ENCODE assay signal across 8 cellular contexts in genomic region chr4:104494161-104494560, GRCh38. TPM values are rescaled to one million over a fixed set of nuclear protein-coding genes. Genes with fewer than 3 reads are reported as not detected.
DNase-seq lines count a peak whose midpoint lies in the region; ATAC-seq and TF ChIP-seq lines count a peak whose summit lies in the region.

No MANE protein-coding gene starts in this region.

- no peaks in the 10 kb centered on the region for H3K36me3 ChIP-seq in mesodermal cell (ENCODE audit: control insufficient read depth, insufficient read depth, low read length)
- no peaks in the 10 kb centered on the region for H3K36me3 ChIP-seq in upper lobe of left lung

- no peak overlapping the region for H3K27ac Mint-ChIP-seq in activated naive CD4-positive, alpha-beta T cell treated with anti-CD3 and anti-CD28 coated beads, Interleukin-2, amount 10 ng/mL, durations not matched to agents 7 days and 5 days
- peak overlapping the region; percentile 73 to 98 (median 97) for H3K27ac Mint-ChIP-seq in brain

- no peaks in the 10 kb centered on the region for H3K36me3 Mint-ChIP-seq in activated naive CD4-positive, alpha-beta T cell treated with anti-CD3 and anti-CD28 coated beads, Interleukin-2, amount 10 ng/mL, durations not matched to agents 7 days and 5 days
- H3K36me3 Mint-ChIP-seq in brain, result no peaks in the 10 kb centered on the region

- TF ChIP-seq EP300 in upper lobe of left lung (IDR thresholded peaks at IDR 0.05), result no peak

- peaks cover 60% of the 10 kb centered on the region for H3K27me3 Mint-ChIP-seq in activated naive CD4-positive, alpha-beta T cell treated with anti-CD3 and anti-CD28 coated beads, Interleukin-2, amount 10 ng/mL, durations not matched to agents 7 days and 5 days
- H3K27me3 Mint-ChIP-seq in brain, result peaks cover 12% of the 10 kb centered on the region

- 0 to 3% methylated on average over 1 to 3 of the region's 5 CpGs for WGBS in mesodermal cell (ENCODE audit: insufficient coverage in 2 of 2), 2 experiments
- 27 to 31% methylated on average over 5 of the region's 5 CpGs for WGBS in upper lobe of left lung, 2 donors

- H3K27ac ChIP-seq in mesodermal cell (ENCODE audit: low read depth, low read length, severe bottlenecking) (peak overlapping the region; percentile 67), upper lobe of left lung (peak overlapping the region in 2 of 4 donors; percentile 57 to 81)

- no peak for TF ChIP-seq CTCF in brain (conservative IDR thresholded peaks at IDR 0.05)
- TF ChIP-seq CTCF in upper lobe of left lung (IDR thresholded peaks at IDR 0.05), result no peak

- CTCF ChIA-PET in activated naive CD4-positive, alpha-beta T cell treated with anti-CD3 and anti-CD28 coated beads, Interleukin-2, amount 10 ng/mL, durations not matched to agents 7 days and 5 days (lab: Charles Lee), result no interaction called here

- H3K4me1 ChIP-seq in mesodermal cell (ENCODE audit: control insufficient read depth, insufficient read depth, low read length, poor library complexity, severe bottlenecking) (peaks cover 23% of the 10 kb centered on the region), upper lobe of left lung (peaks cover 7 to 28% (median 10%) of the 10 kb centered on the region in 4 donors)

- H3K9me3 ChIP-seq in mesodermal cell (ENCODE audit: control insufficient read depth, low read length) (no peaks in the 10 kb centered on the region), upper lobe of left lung (no peaks in the 10 kb centered on the region)

- TF ChIP-seq POLR2A in upper lobe of left lung (IDR thresholded peaks at IDR 0.05), result no peak

- in situ Hi-C loops in KBM-7 (cut with MboI; ENCODE audit: low pct_unique_long_range_greater_than_20kb, low sequenced_read_pairs), result no loop called here

- DNase-seq in activated naive CD4-positive, alpha-beta T cell treated with anti-CD3 and anti-CD28 coated beads, Interleukin-2, amount 10 ng/mL, durations not matched to agents 7 days and 5 days, result no peak
- DNase-seq in activated naive CD4-positive, alpha-beta T cell treated with anti-CD3 and anti-CD28 coated beads, Interleukin-2, amount 50 U/mL, for 16 hours, result no peak
- DNase-seq in upper lobe of left lung (no peak), KBM-7 (no peak), AML-193 (lab: John Stamatoyannopoulos, UW) (no peak)
- DNase-seq in stimulated activated CD4-positive, alpha-beta T cell treated with anti-CD3 and anti-CD28 coated beads, Interleukin-4, amount 100 ng/mL, for 4 hours, result no peak

- peak overlapping the region; percentile 19 for H3K4me3 Mint-ChIP-seq in activated naive CD4-positive, alpha-beta T cell treated with anti-CD3 and anti-CD28 coated beads, Interleukin-2, amount 10 ng/mL, durations not matched to agents 7 days and 5 days
- H3K4me3 Mint-ChIP-seq in brain, result peak overlapping the region; percentile 91 to 97 (median 95)

- H3K27me3 ChIP-seq in upper lobe of left lung, result no peaks in the 10 kb centered on the region

- no peaks in the 10 kb centered on the region for H3K9me3 Mint-ChIP-seq in activated naive CD4-positive, alpha-beta T cell treated with anti-CD3 and anti-CD28 coated beads, Interleukin-2, amount 10 ng/mL, durations not matched to agents 7 days and 5 days
- peaks cover 0 to 2% (median 0%) of the 10 kb centered on the region in 5 experiments for H3K9me3 Mint-ChIP-seq in brain

- H3K4me1 Mint-ChIP-seq in activated naive CD4-positive, alpha-beta T cell treated with anti-CD3 and anti-CD28 coated beads, Interleukin-2, amount 10 ng/mL, durations not matched to agents 7 days and 5 days, result peaks cover 30% of the 10 kb centered on the region
- peaks cover 46% of the 10 kb centered on the region for H3K4me1 Mint-ChIP-seq in brain

- peak overlapping the region; percentile 54 for H3K4me3 ChIP-seq in mesodermal cell (ENCODE audit: extremely low read depth, insufficient read depth, low read length, poor library complexity, severe bottlenecking)
- H3K4me3 ChIP-seq in upper lobe of left lung, result peak overlapping the region in 3 of 4 donors; percentile 42 to 54 (median 50)

- ATAC-seq in upper lobe of left lung (ENCODE audit: low FRiP score in 2 of 2), result no peak

RNA-seq across cellular contexts. Expression of gene CXXC4, which starts 0.5 kb away (rescaled TPM):
- polyA plus RNA-seq in brain (ENCODE audit: insufficient read depth, low read depth, low replicate concordance), result 6.8 TPM
- polyA plus RNA-seq in mesodermal cell (2013, experiment 1 of 2), result 3.6 TPM
- polyA plus RNA-seq in mesodermal cell (2013, experiment 2 of 2), result 3.4 TPM
- 1 to 10 TPM in 5 of 6 donors, under 1 TPM in 1; 0.46 to 3.1 (median 1.3) TPM for total RNA-seq in upper lobe of left lung
